ENCODE assay signal across 32 cellular contexts in the genomic region with DNA sequence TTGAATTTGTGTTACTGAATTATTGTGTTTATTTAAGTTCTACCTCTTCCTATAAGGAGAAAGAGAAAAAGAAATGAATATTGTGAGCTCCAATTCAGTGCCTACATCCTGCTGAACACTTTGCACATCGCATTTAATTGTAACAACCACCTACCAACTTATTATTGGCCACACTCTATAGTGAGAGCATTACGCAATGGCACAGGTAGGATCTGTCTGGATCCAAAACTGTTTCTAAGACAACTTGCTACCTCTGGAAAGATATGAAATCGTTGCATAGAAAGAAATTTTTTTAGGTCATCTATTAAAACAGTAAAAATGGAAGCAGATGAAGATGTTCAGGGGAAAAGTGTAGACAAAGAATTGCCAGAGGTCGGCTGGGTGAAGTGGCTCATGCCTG.
"Had no signal": no experiment of that assay in that cellular context is flagged by ENCODE, and none has a peak within 500 bp of the region (broad histone marks: within the 10 kb centered on the region; RNA-seq: fewer than 3 reads in every experiment).

No MANE protein-coding gene starts in this region.

- H3K36me3 ChIP-seq: MG63, Peyer's patch, SJSA1 had no signal

- H3K9me3 ChIP-seq: MG63, Peyer's patch, SJSA1, SK-N-SH had no signal

- H3K27me3 ChIP-seq: Peyer's patch, SJSA1 had no signal

- H3K9ac ChIP-seq: SK-N-SH had no signal

- H3K4me1 ChIP-seq: Peyer's patch, SJSA1 had no signal

- H3K4me3 ChIP-seq: MG63, Peyer's patch, SJSA1 had no signal

- H3K4me2 ChIP-seq: SK-N-SH had no signal

- DNase-seq: Kasumi-1, MG63, NCI-H1048, NCI-H1092 treated with DMSO at 0.1 percent for 48 hours, NCI-H1105 treated with DMSO at 0.1 percent for 48 hours, NCI-H1417, NCI-H1436, NCI-H146, NCI-H1694, NCI-H187, NCI-H1930, NCI-H2029 treated with DMSO at 0.1 percent for 48 hours, NCI-H2081 treated with DMSO at 0.1 percent for 48 hours, NCI-H2107, NCI-H2171, NCI-H226, NCI-H446 treated with DMSO at 0.1 percent for 48 hours, NCI-H510A, NCI-H524, NCI-H526, NCI-H69, NCI-H748 treated with DMSO at 0.1 percent for 48 hours, NCI-H82, PC-3, Peyer's patch, Right ventricle myocardium superior, RPMI8226, SHP77 treated with DMSO at 0.1 percent for 48 hours, SK-N-SH, SW 1271, T-helper 1 cell had no signal

- ATAC-seq: PC-3 had no signal

- H3K27ac ChIP-seq: Peyer's patch, SJSA1 had no signal
